Comparison of ENCODE assay signal across 15 cellular contexts in the genomic region with DNA sequence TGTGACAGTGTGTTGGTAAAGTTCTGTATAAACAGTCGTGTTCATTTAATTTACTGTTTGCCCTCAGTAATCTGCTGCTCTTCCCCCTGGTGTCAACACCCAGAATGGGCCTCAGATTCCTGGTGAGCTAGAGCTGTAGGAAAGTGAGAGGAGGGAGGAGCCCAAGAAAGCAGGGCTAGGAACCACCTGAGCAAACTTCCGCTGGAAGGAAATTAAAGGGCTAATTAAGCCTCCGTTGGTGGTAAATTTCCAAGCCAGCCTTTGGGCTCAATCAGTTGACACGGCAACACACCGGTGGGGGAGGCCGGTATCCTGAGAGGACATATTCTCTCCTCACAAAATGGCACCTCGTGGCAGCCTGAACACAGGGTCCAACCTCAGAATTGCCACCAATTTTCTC. TPM values are rescaled to one million over a fixed set of nuclear protein-coding genes. Genes with fewer than 3 reads are reported as not detected.
DNase-seq lines count a peak whose midpoint lies in the region; ATAC-seq, FAIRE-seq and TF ChIP-seq lines count a peak whose summit lies in the region.
"Had no signal": no experiment of that assay in that cellular context is flagged by ENCODE, and none has a peak within 500 bp of the region (broad histone marks: within the 10 kb centered on the region; RNA-seq: fewer than 3 reads in every experiment).

No MANE protein-coding gene starts in this region.

- in situ Hi-C loops in gastrocnemius medialis (cut with MboI; ENCODE audit: low sequenced_read_pairs in 4 of 4) = no loop called here

- H3K4me3 ChIP-seq in A673 (ENCODE audit: low read depth, low read length, poor library complexity, severe bottlenecking) = no peak overlapping the region
- no peak overlapping the region for H3K4me3 ChIP-seq in HEK293 (ENCODE audit: low read depth, low read length)
- no peak overlapping the region for H3K4me3 ChIP-seq in colonic mucosa
- no peak overlapping the region for H3K4me3 ChIP-seq in gastrocnemius medialis

- H3K27ac Mint-ChIP-seq in Calu3 (ENCODE audit: unreplicated experiment) = no peak overlapping the region
- H3K27ac Mint-ChIP-seq: activated naive CD8-positive, alpha-beta T cell had no signal

- H3K4me1 ChIP-seq in A673 (ENCODE audit: insufficient read depth, low read length, poor library complexity, severe bottlenecking) (peaks cover 60% of the 10 kb centered on the region), HEK293 (ENCODE audit: control insufficient read depth, insufficient read depth, low read length) (peaks cover 9% of the 10 kb centered on the region; the same call in 1 of the 2 replicates), colonic mucosa (no peaks in the 10 kb centered on the region), gastrocnemius medialis (no peaks in the 10 kb centered on the region)

- H3K36me3 Mint-ChIP-seq in Calu3 (ENCODE audit: insufficient read depth, unreplicated experiment) = no peaks in the 10 kb centered on the region
- H3K36me3 Mint-ChIP-seq: activated naive CD8-positive, alpha-beta T cell had no signal

- DNase-seq in A673 (ENCODE audit: low spot score) = peak; percentile 67
- DNase-seq in NCI-H2107 (lab: John Stamatoyannopoulos, UW) = peak; percentile 51
- peak; percentile 24 for DNase-seq in colonic mucosa
- DNase-seq in Calu3 = no peak
- no peak for DNase-seq in HTR-8/SVneo (ENCODE audit: insufficient read length, low spot score)
- no peak for DNase-seq in gastrocnemius medialis
- DNase-seq in activated CD4-positive, alpha-beta T cell treated with anti-CD3 and anti-CD28 coated beads for 1 hour = no peak
- DNase-seq: activated CD4-positive, alpha-beta T cell treated with anti-CD3 and anti-CD28 coated beads for 48 hours; stimulated activated CD4-positive, alpha-beta T cell treated with anti-CD3 and anti-CD28 coated beads, Interleukin-4, amount 100 ng/mL, for 4 hours had no signal

- BruUV-seq in A673 (replicated peaks; lab: Mats Ljungman, UMichigan) = no TSS peak
- no TSS peak for BruUV-seq in Calu3 (replicated peaks; lab: Mats Ljungman, UMichigan)

- TF ChIP-seq CTCF in A673 (conservative IDR thresholded peaks at IDR 0.05; ENCODE audit: low read depth, low read length) (peak; percentile 31; the same call in 1 of the 2 replicates), HEK293 (tag by site-specific recombination; IDR thresholded peaks at IDR 0.05) (no peak), colonic mucosa (IDR thresholded peaks at IDR 0.05) (no peak), Calu3 (IDR thresholded peaks at IDR 0.05; ENCODE audit: unreplicated experiment) (no peak), gastrocnemius medialis (IDR thresholded peaks at IDR 0.05 in 4 of 5, conservative IDR thresholded peaks at IDR 0.05 in 1 of 5) (no peak)

- CTCF ChIA-PET in A673 (lab: Charles Lee) = no interaction called here
- CTCF ChIA-PET in HEK293 (lab: Yijun Ruan, JAX) = no interaction called here
- CTCF ChIA-PET in Calu3 (lab: Charles Lee) = interaction anchor here (0.5 kb wide), 1 partner anchor 13 kb away, joined by 4 read pairs; no protein-coding TSS in a partner anchor

- POLR2A ChIA-PET in A673 (lab: Charles Lee; ENCODE audit: low non-redundant PET) (interaction anchor here (0.6 to 1.0 kb wide), 2 partner anchors 79 to 129 kb away, joined by 3 to 7 read pairs; partner anchors contain the start of gene NRDC), HEK293 (lab: Yijun Ruan, JAX) (interaction anchor here (0.6 kb wide), 1 partner anchor 76 kb away, joined by 3 read pairs; the partner anchor contains the start of gene KTI12)

- no peaks in the 10 kb centered on the region for H3K9me3 Mint-ChIP-seq in Calu3 (ENCODE audit: low read depth, unreplicated experiment)

- TF ChIP-seq POLR2A in gastrocnemius medialis (IDR thresholded peaks at IDR 0.05) = no peak

- intact Hi-C loops in A673 (cut with micrococcal nuclease; ENCODE audit: unreplicated experiment) (no loop called here), colonic mucosa (cut with DNase I) (no loop called here), Calu3 (cut with micrococcal nuclease; ENCODE audit: unreplicated experiment) (no loop called here), gastrocnemius medialis (cut with DNase I; ENCODE audit: low total_unique reads) (no loop called here)

- H3K9ac ChIP-seq in colonic mucosa (ENCODE audit: low read depth in 2 of 2, low read length in 2 of 2) = no peak overlapping the region

- H3K27me3 Mint-ChIP-seq in Calu3 (ENCODE audit: unreplicated experiment) = peaks cover 44% of the 10 kb centered on the region

- H3K4me1 Mint-ChIP-seq in Calu3 (ENCODE audit: low read depth, unreplicated experiment) = no peaks in the 10 kb centered on the region

- H3K27me3 ChIP-seq in A673 (replicated peaks; ENCODE audit: insufficient read depth, low read depth, low read length, poor library complexity) (no peaks in the 10 kb centered on the region), colonic mucosa (no peaks in the 10 kb centered on the region), gastrocnemius medialis (peaks cover 0 to 2% (median 0%) of the 10 kb centered on the region in 3 donors)

- no peak for FAIRE-seq in HTR-8/SVneo (lab: Jason Lieb, UNC)
- FAIRE-seq: bronchial epithelial cell, D721Med, H54 had no signal

- H3K4me3 Mint-ChIP-seq in Calu3 (ENCODE audit: low read depth, unreplicated experiment) = no peak overlapping the region
- H3K4me3 Mint-ChIP-seq: activated naive CD8-positive, alpha-beta T cell had no signal

- H3K27ac ChIP-seq in A673 (ENCODE audit: low read depth, low read length, poor library complexity, severe bottlenecking) (peak overlapping the region; percentile 75), HEK293 (ENCODE audit: extremely low read depth, low read depth, low read length) (no peak overlapping the region), colonic mucosa (no peak overlapping the region), gastrocnemius medialis (no peak overlapping the region)

- H3K36me3 ChIP-seq in A673 (ENCODE audit: insufficient read depth, low read length, poor library complexity, severe bottlenecking) (no peaks in the 10 kb centered on the region), HEK293 (ENCODE audit: control insufficient read depth in 2 of 2, insufficient read depth in 1 of 2, low read length in 2 of 2) (peaks cover 0 to 3% of the 10 kb centered on the region in 2 experiments; a peak in 1 of 3 replicates), colonic mucosa (no peaks in the 10 kb centered on the region), gastrocnemius medialis (no peaks in the 10 kb centered on the region)

- no peak for ATAC-seq in gastrocnemius medialis

- H3K9me3 ChIP-seq in A673 (ENCODE audit: low read depth, low read length, poor library complexity, severe bottlenecking) (no peaks in the 10 kb centered on the region), HEK293 (ENCODE audit: control insufficient read depth, insufficient read depth, low read depth, low read length) (no peaks in the 10 kb centered on the region), colonic mucosa (no peaks in the 10 kb centered on the region), gastrocnemius medialis (no peaks in the 10 kb centered on the region)

TF ChIP-seq in HEK293, 187 proteins besides CTCF, POLR2A, EP300 and RAD21:
- peak; percentile 71; the same call in 1 of the 2 replicates for TF ChIP-seq WT1 (tag by site-specific recombination; IDR thresholded peaks at IDR 0.05)
- TF ChIP-seq PRDM1 (tag by site-specific recombination; IDR thresholded peaks at IDR 0.05) = peak; percentile 13; the same call in 1 of the 2 replicates
- no peak for TF ChIP-seq IKZF3 (tag by site-specific recombination; IDR thresholded peaks at IDR 0.05)
- TF ChIP-seq MYNN (tag by site-specific recombination; IDR thresholded peaks at IDR 0.05; ENCODE audit: borderline replicate concordance) = no peak
- peak; percentile 81 for TF ChIP-seq GLIS1 (tag by site-specific recombination; IDR thresholded peaks at IDR 0.05)
- TF ChIP-seq ZNF658 (tag by site-specific recombination; IDR thresholded peaks at IDR 0.05) = no peak
- TF ChIP-seq ZNF341 (tag by site-specific recombination; IDR thresholded peaks at IDR 0.05; ENCODE audit: low read depth) = peak; percentile 67
- peak; percentile 50 for TF ChIP-seq ZIC2 (tag by site-specific recombination; IDR thresholded peaks at IDR 0.05)
- no peak for TF ChIP-seq GFI1B (tag by site-specific recombination; IDR thresholded peaks at IDR 0.05)
- TF ChIP-seq ZSCAN23 (tag by site-specific recombination; IDR thresholded peaks at IDR 0.05) = no peak
- TF ChIP-seq, protein P1, sequence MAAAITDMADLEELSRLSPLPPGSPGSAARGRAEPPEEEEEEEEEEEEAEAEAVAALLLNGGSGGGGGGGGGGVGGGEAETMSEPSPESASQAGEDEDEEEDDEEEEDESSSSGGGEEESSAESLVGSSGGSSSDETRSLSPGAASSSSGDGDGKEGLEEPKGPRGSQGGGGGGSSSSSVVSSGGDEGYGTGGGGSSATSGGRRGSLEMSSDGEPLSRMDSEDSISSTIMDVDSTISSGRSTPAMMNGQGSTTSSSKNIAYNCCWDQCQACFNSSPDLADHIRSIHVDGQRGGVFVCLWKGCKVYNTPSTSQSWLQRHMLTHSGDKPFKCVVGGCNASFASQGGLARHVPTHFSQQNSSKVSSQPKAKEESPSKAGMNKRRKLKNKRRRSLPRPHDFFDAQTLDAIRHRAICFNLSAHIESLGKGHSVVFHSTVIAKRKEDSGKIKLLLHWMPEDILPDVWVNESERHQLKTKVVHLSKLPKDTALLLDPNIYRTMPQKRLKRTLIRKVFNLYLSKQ (tag by site-specific recombination; IDR thresholded peaks at IDR 0.05; ENCODE audit: borderline replicate concordance) = no peak
- TF ChIP-seq ZNF155 (tag by site-specific recombination; IDR thresholded peaks at IDR 0.05) = no peak
- TF ChIP-seq ZNF514 (tag by site-specific recombination; IDR thresholded peaks at IDR 0.05) = no peak
- TF ChIP-seq SP7 (tag by site-specific recombination; IDR thresholded peaks at IDR 0.05) = peak; percentile 84
- peak; percentile 48; the same call in 1 of the 2 replicates for TF ChIP-seq OSR2 (tag by site-specific recombination; IDR thresholded peaks at IDR 0.05)
TF ChIP-seq in HEK293: peak in this region for 7.

RNA-seq across cellular contexts. Expression of gene RAB3B, which starts 32.9 kb away (rescaled TPM):
- total RNA-seq in A673 (2021) = 25.5 and 27.2 TPM in 2 replicates
- 1 to 10 TPM; 3.6 to 6.0 TPM for total RNA-seq in colonic mucosa
- 0.31 and 0.49 TPM in 2 replicates for total RNA-seq in Calu3 (2022)
- total RNA-seq in gastrocnemius medialis = under 1 TPM in 2 of 4 donors, not detected in 2; 0.02 to 0.04 TPM
- total RNA-seq: mesenteric fat pad had no signal

Comparison
In these comparisons a context has a peak if more than half of its experiments do, and no peak if none do; other contexts are left out.
1. DNase-seq: peak in A673 (single experiment), NCI-H2107 (single experiment) and colonic mucosa (single experiment); none in Calu3 (single experiment), HTR-8/SVneo (single experiment), gastrocnemius medialis (0 of 2) and activated CD4-positive, alpha-beta T cell treated with anti-CD3 and anti-CD28 coated beads for 1 hour (single experiment).